ENCODE assay signal across 8 cellular contexts in genomic region chr19:41958367-41959055, GRCh38. TPM values are rescaled to one million over a fixed set of nuclear protein-coding genes. Genes with fewer than 3 reads are reported as not detected.
DNase-seq lines count a peak whose midpoint lies in the region; ATAC-seq and TF ChIP-seq lines count a peak whose summit lies in the region.

No MANE protein-coding gene starts in this region.

- H3K4me2 ChIP-seq in OCI-LY1 (ENCODE audit: low read length), result peak overlapping the region; percentile 86

- no peak for TF ChIP-seq CTCF in OCI-LY1 (IDR thresholded peaks at IDR 0.05; ENCODE audit: low read length)

- H3K27ac Mint-ChIP-seq in activated T-cell treated with anti-CD3 and anti-CD28 coated beads, Interleukin-2, amount 50 U/mL, for 24 hours, result peak overlapping the region; percentile 90

- no peaks in the 10 kb centered on the region for H3K9me3 Mint-ChIP-seq in activated T-cell treated with anti-CD3 and anti-CD28 coated beads, Interleukin-2, amount 50 U/mL, for 24 hours

- H3K4me1 ChIP-seq in OCI-LY1 (ENCODE audit: insufficient read depth, low read length, severe bottlenecking) (peaks cover 20% of the 10 kb centered on the region), muscle layer of duodenum (ENCODE audit: control insufficient read depth in 1 of 2, insufficient read depth in 2 of 2, low read length in 2 of 2) (peaks cover 12 to 16% of the 10 kb centered on the region in 2 donors)

- peak overlapping the region; percentile 81 for H3K4me3 ChIP-seq in OCI-LY1 (ENCODE audit: low read depth, low read length, poor library complexity, severe bottlenecking)
- H3K4me3 ChIP-seq in muscle layer of duodenum (ENCODE audit: low read depth in 1 of 2, low read length in 2 of 2), result peak overlapping the region; percentile 79 to 94

- no peaks in the 10 kb centered on the region for H3K27me3 Mint-ChIP-seq in activated T-cell treated with anti-CD3 and anti-CD28 coated beads, Interleukin-2, amount 50 U/mL, for 24 hours

- no peak for TF ChIP-seq POLR2A in erythroblast (IDR thresholded peaks at IDR 0.05; ENCODE audit: low read length)

- H4K20me1 ChIP-seq in OCI-LY1 (ENCODE audit: insufficient read depth, low read length), result no peaks in the 10 kb centered on the region

- no peaks in the 10 kb centered on the region for H3K9me2 ChIP-seq in OCI-LY1 (ENCODE audit: low read depth, low read length)

- peak; percentile 72 for DNase-seq in A172 (ENCODE audit: low spot score)
- peak; percentile 77 for DNase-seq in HPDE6-E6E7 (ENCODE audit: extremely low spot score)
- peak; percentile 90 for DNase-seq in activated T-cell treated with anti-CD3 and anti-CD28 coated beads, Interleukin-2, amount 50 U/mL, for 24 hours
- DNase-seq in erythroblast (lab: John Stamatoyannopoulos, UW), result peak; percentile 67 to 75
- DNase-seq in stimulated activated CD8-positive, alpha-beta memory T cell treated with anti-CD3 and anti-CD28 coated beads, Interleukin-7, amount 100 ng/mL, for 24 hours (ENCODE audit: low read depth), result peak; percentile 72

- H3K9ac ChIP-seq in OCI-LY1 (ENCODE audit: low read length), result peak overlapping the region; percentile 86

- ATAC-seq in GM18511 (IDR thresholded peaks at IDR 0.05; ENCODE audit: unreplicated experiment), result peak; percentile 60

- peaks cover 19% of the 10 kb centered on the region for H3K4me1 Mint-ChIP-seq in activated T-cell treated with anti-CD3 and anti-CD28 coated beads, Interleukin-2, amount 50 U/mL, for 24 hours (ENCODE audit: low read depth)

- no peak overlapping the region for H2AFZ ChIP-seq in OCI-LY1 (ENCODE audit: low read length)

- H3K36me3 ChIP-seq in OCI-LY1 (ENCODE audit: insufficient read depth, low read length) (peaks cover 17% of the 10 kb centered on the region; the same call in 1 of the 2 replicates), muscle layer of duodenum (ENCODE audit: control insufficient read depth in 1 of 2, insufficient read depth in 2 of 2, low read length in 2 of 2) (peaks cover 0 to 14% of the 10 kb centered on the region in 2 donors)

- H3F3A ChIP-seq in OCI-LY1 (ENCODE audit: insufficient read depth, low read length), result no peaks in the 10 kb centered on the region

- H3K9me3 ChIP-seq in OCI-LY1 (ENCODE audit: low read length) (no peaks in the 10 kb centered on the region), muscle layer of duodenum (ENCODE audit: control insufficient read depth in 1 of 2, low read length in 2 of 2) (no peaks in the 10 kb centered on the region)

- H3K27ac ChIP-seq in OCI-LY1 (ENCODE audit: low read depth, low read length, poor library complexity, severe bottlenecking) (peak overlapping the region; percentile 73), muscle layer of duodenum (ENCODE audit: low read length) (peak overlapping the region; percentile 85)

- peaks cover 16% of the 10 kb centered on the region for H3K36me3 Mint-ChIP-seq in activated T-cell treated with anti-CD3 and anti-CD28 coated beads, Interleukin-2, amount 50 U/mL, for 24 hours (ENCODE audit: low read depth)

- peak overlapping the region; percentile 83 for H3K4me3 Mint-ChIP-seq in activated T-cell treated with anti-CD3 and anti-CD28 coated beads, Interleukin-2, amount 50 U/mL, for 24 hours

- H3K27me3 ChIP-seq in OCI-LY1 (ENCODE audit: insufficient read depth, low read length) (no peaks in the 10 kb centered on the region), muscle layer of duodenum (ENCODE audit: low read depth, low read length) (no peaks in the 10 kb centered on the region)

- no peaks in the 10 kb centered on the region for H3K79me2 ChIP-seq in OCI-LY1 (ENCODE audit: insufficient read depth, low read length)

RNA-seq across cellular contexts. Expression of gene RABAC1, which starts 0.6 kb away (rescaled TPM):
- 105 and 138 TPM in 2 replicates for total RNA-seq in A172 (2014; rRNA removed; shearing (Covaris generic))

RNA-seq across cellular contexts. Expression of gene ERFL, which starts 30.3 kb away (rescaled TPM):
- 0.07 and 0.47 TPM in 2 replicates for total RNA-seq in A172 (2014; rRNA removed; shearing (Covaris generic))

RNA-seq across cellular contexts. Expression of gene ATP1A3, which starts 35.5 kb away (rescaled TPM):
- total RNA-seq in A172 (2014; rRNA removed; shearing (Covaris generic)), result 0.76 and 0.86 TPM in 2 replicates

Comparison
In these comparisons a context has a peak if more than half of its experiments do, and no peak if none do; other contexts are left out.
1. Peak in every context shown above with its lines: DNase-seq, ATAC-seq, H3K4me3 ChIP-seq and H3K27ac ChIP-seq.